2 cellular contexts compared by ENCODE assay signal in genomic region chr10:104033966-104034365, GRCh38.
A peak's percentile ranks its signal among the peaks of the same experiment; 100 is the strongest.
TF ChIP-seq lines count a peak whose summit lies in the region.

No MANE protein-coding gene starts in this region.

TF ChIP-seq in HCT116, 20 proteins besides CTCF, POLR2A, EP300 and RAD21:
- TF ChIP-seq JUND (IDR thresholded peaks at IDR 0.05): no peak
- no peak for TF ChIP-seq ELF1 (IDR thresholded peaks at IDR 0.05; ENCODE audit: borderline replicate concordance, low read depth)
- 0 out of 2 replicates have a peak, but pooled peaks have one; percentile 4 for TF ChIP-seq POLR2AphosphoS5 (IDR thresholded peaks at IDR 0.05; ENCODE audit: low read depth, low read length)
- no peak for TF ChIP-seq REST (IDR thresholded peaks at IDR 0.05; ENCODE audit: low read depth)
- no peak for TF ChIP-seq FOSL1 (IDR thresholded peaks at IDR 0.05; ENCODE audit: low read depth)
- TF ChIP-seq SP1 (IDR thresholded peaks at IDR 0.05; ENCODE audit: low read depth): no peak
- no peak for TF ChIP-seq EGR1 (IDR thresholded peaks at IDR 0.05; ENCODE audit: low read depth)
- TF ChIP-seq MAX (IDR thresholded peaks at IDR 0.05): no peak
TF ChIP-seq in HCT116: peak in this region for 1.

TF ChIP-seq in H1, 55 proteins besides CTCF, POLR2A, EP300 and RAD21:
- TF ChIP-seq E2F6 (IDR thresholded peaks at IDR 0.05): no peak
- no peak for TF ChIP-seq ASH2L (IDR thresholded peaks at IDR 0.05; ENCODE audit: low read length)
- TF ChIP-seq GABPA (IDR thresholded peaks at IDR 0.05; ENCODE audit: borderline replicate concordance, insufficient read depth, low read length): no peak
- no peak for TF ChIP-seq RFX5 (IDR thresholded peaks at IDR 0.05; ENCODE audit: borderline replicate concordance, low read depth, low read length)
- TF ChIP-seq SP4 (IDR thresholded peaks at IDR 0.05; ENCODE audit: low read length): no peak
- TF ChIP-seq NANOG (IDR thresholded peaks at IDR 0.05; ENCODE audit: insufficient read depth, low read depth, low read length, poor library complexity, severe bottlenecking): no peak
- no peak for TF ChIP-seq KDM4A (IDR thresholded peaks at IDR 0.05; ENCODE audit: low read depth, low read length, severe bottlenecking)
- TF ChIP-seq CBX5 (IDR thresholded peaks at IDR 0.05; ENCODE audit: low read depth, low read length): no peak
